ENCODE assay signal across 11 cellular contexts in genomic region chr2:135840601-135841000, GRCh38. TPM values are rescaled to one million over a fixed set of nuclear protein-coding genes. Genes with fewer than 3 reads are reported as not detected.
A peak's percentile ranks its signal among the peaks of the same experiment; 100 is the strongest.
DNase-seq lines count a peak whose midpoint lies in the region; ATAC-seq, FAIRE-seq and TF ChIP-seq lines count a peak whose summit lies in the region.
"Had no signal": no experiment of that assay in that cellular context is flagged by ENCODE, and none has a peak within 500 bp of the region (broad histone marks: within the 10 kb centered on the region; RNA-seq: fewer than 3 reads in every experiment).

No MANE protein-coding gene starts in this region.

- H3K27ac ChIP-seq in GM12878 (ENCODE audit: control insufficient read depth, insufficient read depth) (no peak overlapping the region), thoracic aorta (no peak overlapping the region)
- H3K27ac ChIP-seq: cardiac muscle cell had no signal

- peak overlapping the region; percentile 2; the same call in 1 of the 2 replicates for H2AFZ ChIP-seq in GM12878 (ENCODE audit: control insufficient read depth, low read depth, low read length)

- H3K36me3 ChIP-seq in GM12878 (ENCODE audit: control insufficient read depth in 2 of 2, insufficient read depth in 2 of 2, low read length in 1 of 2) (peaks cover 2 to 8% of the 10 kb centered on the region in 2 experiments; a peak in 3 of 4 replicates), thoracic aorta (peaks cover 3% of the 10 kb centered on the region)

- H3K4me3 ChIP-seq in GM12878, result no peak overlapping the region; the same call in 1 of the 2 replicates
- peak overlapping the region; percentile 0 for H3K4me3 ChIP-seq in thoracic aorta
- H3K4me3 ChIP-seq: cardiac muscle cell had no signal

- H3K79me2 ChIP-seq in GM12878 (ENCODE audit: control insufficient read depth, insufficient read depth, low read length), result no peaks in the 10 kb centered on the region

- no peak for TF ChIP-seq RAD21 in GM12878 (IDR thresholded peaks at IDR 0.05; ENCODE audit: insufficient read depth, low read depth, low read length)

- no peaks in the 10 kb centered on the region for H4K20me1 ChIP-seq in GM12878 (ENCODE audit: control insufficient read depth, insufficient read depth)

- RAD21 ChIA-PET in GM12878 (lab: Charles Lee; ENCODE audit: unreplicated experiment), result interaction anchor here (0.7 to 1.4 kb wide), 4 partner anchors 44 to 837 kb away, joined by 3 read pairs; no protein-coding TSS in a partner anchor

- SMC1A ChIA-PET in GM12878 (lab: Charles Lee; ENCODE audit: uncharacterized antibody, unreplicated experiment), result interaction anchor here (0.6 to 1.9 kb wide), 9 partner anchors 13 to 778 kb away, joined by 3 to 5 read pairs (median 4); no protein-coding TSS in a partner anchor

- H3K27me3 ChIP-seq in GM12878 (replicated peaks in 1 of 2; ENCODE audit: control insufficient read depth in 2 of 2, insufficient read depth in 2 of 2, low read length in 1 of 2) (no peaks in the 10 kb centered on the region), thoracic aorta (replicated peaks; ENCODE audit: insufficient read depth) (no peaks in the 10 kb centered on the region)
- H3K27me3 ChIP-seq: cardiac muscle cell had no signal

- ATAC-seq in GM12878, result peak; percentile 80
- peak; percentile 62 for ATAC-seq in left colon
- no peak for ATAC-seq in thoracic aorta (ENCODE audit: insufficient number of reproducible peaks, low FRiP score, low read depth)
- ATAC-seq in GM21526 (IDR thresholded peaks at IDR 0.05; ENCODE audit: low FRiP score, unreplicated experiment), result no peak

- POLR2A ChIA-PET in GM12878 (lab: Charles Lee), result interaction anchor here (0.7 to 1.2 kb wide), 2 partner anchors 21 to 53 kb away, joined by 3 read pairs; no protein-coding TSS in a partner anchor

- H3K4me2 ChIP-seq in GM12878 (ENCODE audit: control insufficient read depth, insufficient read depth), result 0 out of 2 replicates have a peak overlapping the region, but pooled peaks have one; percentile 10

- intact Hi-C loops in GM12878 (cut with micrococcal nuclease; ENCODE audit: unreplicated experiment) (no loop called here), left colon (cut with DNase I, micrococcal nuclease) (no loop called here)

- no peak for TF ChIP-seq EP300 in GM12878 (IDR thresholded peaks at IDR 0.05; ENCODE audit: borderline replicate concordance in 1 of 2, control insufficient read depth in 1 of 2, low read depth in 2 of 2, low read length in 2 of 2)

- CTCF ChIA-PET in GM12878 (lab: Yijun Ruan, JAX), result interaction anchor here (0.6 to 1.9 kb wide), 4 partner anchors 12 to 544 kb away, joined by 3 to 5 read pairs (median 4); no protein-coding TSS in a partner anchor

- FAIRE-seq in GM12878 (lab: Jason Lieb, UNC) (no peak), HTR-8/SVneo (lab: Jason Lieb, UNC) (no peak)

- 7% methylated on average over 2 of the region's 2 CpGs for WGBS in GM12878 (ENCODE audit: insufficient coverage, insufficient replicate concordance, low lambda C conversion rate, missing lambda C conversion rate)

- no peaks in the 10 kb centered on the region for H3K9me3 ChIP-seq in GM12878 (replicated peaks; ENCODE audit: control insufficient read depth, insufficient read depth, low read length)
- no peaks in the 10 kb centered on the region for H3K9me3 ChIP-seq in thoracic aorta

- TSS peak; percentile 37 for BruUV-seq in GM12878 (replicated peaks; lab: Mats Ljungman, UMichigan)

- DNase-seq in activated effector memory CD4-positive, alpha-beta T cell treated with anti-CD3 and anti-CD28 coated beads, Interleukin-2, amount 50 U/mL, for 16 hours, result peak; percentile 53
- DNase-seq in activated effector memory CD4-positive, alpha-beta T cell treated with Interleukin-2 at 50 U/mL for 16 hours, result no peak
- DNase-seq in GM12878 (ENCODE audit: low read depth, low spot score) (no peak), left colon (peak in 1 of 2 donors; percentile 14), thoracic aorta (ENCODE audit: low spot score) (no peak), HTR-8/SVneo (ENCODE audit: insufficient read length, low spot score) (no peak), COR-L47 (lab: John Stamatoyannopoulos, UW) (no peak)
- DNase-seq: nucleus accumbens had no signal

- TF ChIP-seq CTCF in GM12878 (IDR thresholded peaks at IDR 0.05 in 2 of 3, conservative IDR thresholded peaks at IDR 0.05 in 1 of 3; ENCODE audit: control insufficient read depth in 2 of 3, extremely low read depth in 1 of 3, insufficient read depth in 1 of 3, low read depth in 3 of 3, low read length in 3 of 3) (no peak), thoracic aorta (IDR thresholded peaks at IDR 0.05) (no peak)

- H3K9ac ChIP-seq in GM12878 (ENCODE audit: control insufficient read depth, insufficient read depth, low read length), result no peak overlapping the region

- in situ Hi-C loops in GM12878 (cut with MboI), result no loop called here

- H3K4me1 ChIP-seq in GM12878 (ENCODE audit: control insufficient read depth, insufficient read depth, low read length) (no peaks in the 10 kb centered on the region), thoracic aorta (ENCODE audit: control insufficient read depth in 1 of 2, low read depth in 2 of 2) (peaks cover 0 to 2% of the 10 kb centered on the region in 2 donors)

- TF ChIP-seq POLR2A in GM12878 (IDR thresholded peaks at IDR 0.05; ENCODE audit: low read depth, low read length), result no peak

TF ChIP-seq in GM12878, 131 proteins besides CTCF, POLR2A, EP300 and RAD21 (continues in another document):
- TF ChIP-seq SP1 (IDR thresholded peaks at IDR 0.05; ENCODE audit: low read depth, low read length) (no peak), YY1 (IDR thresholded peaks at IDR 0.05; ENCODE audit: low read depth, low read length) (no peak), MLLT1 (IDR thresholded peaks at IDR 0.05) (no peak), CBX5 (IDR thresholded peaks at IDR 0.05; ENCODE audit: low read depth) (no peak), SMARCA5 (IDR thresholded peaks at IDR 0.05) (no peak)

RNA-seq across cellular contexts. Expression of gene LCT, which starts 3.6 kb away (rescaled TPM):
- total RNA-seq in GM12878 (2013; cell fraction: nucleolus; rRNA removed), result 0.24 and 0.46 TPM in 2 replicates
- total RNA-seq in GM12878 (2014; rRNA removed) (0.05 and 0.06 TPM in 2 replicates), GM12878 (2014; rRNA removed; fragmentation: Illumina TruSeq; extraction: Trizol) (0.09 and 0.14 TPM in 2 replicates), GM12878 (2021) (0.08 and 0.11 TPM in 2 replicates), left colon (under 1 TPM in 1 of 2 donors, not detected in 1; 0.27 TPM), thoracic aorta (under 1 TPM in 1 of 2 donors, not detected in 1; 0.28 TPM)
- polyA plus RNA-seq in GM12878 (2011; ENCODE audit: low read depth), result not detected
- polyA plus RNA-seq in GM12878 (2011; rRNA removed) (0.04 and 0.07 TPM in 2 replicates), GM12878 (2014; fragmentation: Illumina TruSeq; extraction: Trizol) (0.04 and 0.05 TPM in 2 replicates), GM12878 (2014; fragmentation: Nextera tagmentation; extraction: Ambion mirVana) (under 1 TPM in 1 of 2 experiments, not detected in 1; 0.02 TPM), GM12878 (2014; rRNA removed) (0.05 and 0.09 TPM in 2 replicates), GM12878 (2016; fragmentation: Nextera tagmentation; extraction: Ambion mirVana) (not detected)
- 0.03 and 0.07 TPM in 2 replicates for polyA plus RNA-seq in GM12878 (2011; cell fraction: cytosol; rRNA removed)
- polyA plus RNA-seq in GM12878 (2011; cell fraction: nucleus; rRNA removed), result 0.15 and 0.16 TPM in 2 replicates
- polyA plus RNA-seq in GM12878 (2012), result 0.01 TPM in 1 of 2 replicates, not detected in the other
- 0.22 and 0.46 TPM in 2 replicates for polyA minus RNA-seq in GM12878 (2011; rRNA and poly(A)+ RNA removed)
- polyA minus RNA-seq in GM12878 (2011; cell fraction: cytosol; rRNA and poly(A)+ RNA removed), result not detected in 2 replicates
- 0.36 and 0.86 TPM in 2 replicates for polyA minus RNA-seq in GM12878 (2011; cell fraction: nucleus; rRNA and poly(A)+ RNA removed)
- total RNA-seq: M059J had no signal
- polyA plus RNA-seq: cardiac muscle cell had no signal

RNA-seq across cellular contexts. Expression of gene MCM6, which starts 35.6 kb away (rescaled TPM):
- total RNA-seq in GM12878 (2013; cell fraction: nucleolus; rRNA removed), result 50.4 and 55.8 TPM in 2 replicates
- total RNA-seq in GM12878 (2014; rRNA removed), result 63.4 and 68.5 TPM in 2 replicates
- total RNA-seq in GM12878 (2014; rRNA removed; fragmentation: Illumina TruSeq; extraction: Trizol), result 63.2 and 63.4 TPM in 2 replicates
- total RNA-seq in GM12878 (2021), result 89.7 and 92.9 TPM in 2 replicates
- polyA plus RNA-seq in GM12878 (2011; ENCODE audit: low read depth), result 40.3 TPM
- 118 and 136 TPM in 2 replicates for polyA plus RNA-seq in GM12878 (2011; rRNA removed)
- 74.9 and 83.7 TPM in 2 replicates for polyA plus RNA-seq in GM12878 (2011; cell fraction: cytosol; rRNA removed)
- 46.4 and 68.7 TPM in 2 replicates for polyA plus RNA-seq in GM12878 (2011; cell fraction: nucleus; rRNA removed)
- 34.7 and 41.0 TPM in 2 replicates for polyA plus RNA-seq in GM12878 (2012)
- polyA plus RNA-seq in GM12878 (2014; fragmentation: Illumina TruSeq; extraction: Trizol), result 97.4 and 108 TPM in 2 replicates
- polyA plus RNA-seq in GM12878 (2014; fragmentation: Nextera tagmentation; extraction: Ambion mirVana), result 10 to 100 TPM; 37.4 to 74.4 TPM
- 68.6 and 79.5 TPM in 2 replicates for polyA plus RNA-seq in GM12878 (2014; rRNA removed)
- polyA plus RNA-seq in GM12878 (2016; fragmentation: Nextera tagmentation; extraction: Ambion mirVana), result 10 to 100 TPM; 85.0 to 89.9 TPM
- polyA minus RNA-seq in GM12878 (2011; rRNA and poly(A)+ RNA removed), result 124 and 156 TPM in 2 replicates
- 44.2 and 46.8 TPM in 2 replicates for polyA minus RNA-seq in GM12878 (2011; cell fraction: cytosol; rRNA and poly(A)+ RNA removed)
- polyA minus RNA-seq in GM12878 (2011; cell fraction: nucleus; rRNA and poly(A)+ RNA removed), result 23.0 and 38.4 TPM in 2 replicates
- total RNA-seq in left colon, result 10 to 100 TPM in 1 of 2 donors, 1 to 10 TPM in 1; 7.8 to 14.9 TPM
- 10 to 100 TPM in 1 of 2 donors, 1 to 10 TPM in 1; 8.7 to 16.9 TPM for total RNA-seq in thoracic aorta

Comparison
In these comparisons a context has a peak if more than half of its experiments do, and no peak if none do; other contexts are left out.
1. ATAC-seq: peak in GM12878 (single experiment) and left colon (single experiment); none in thoracic aorta (single experiment) and GM21526 (single experiment).